ENCODE assay signal across 9 cellular contexts in the genomic region with DNA sequence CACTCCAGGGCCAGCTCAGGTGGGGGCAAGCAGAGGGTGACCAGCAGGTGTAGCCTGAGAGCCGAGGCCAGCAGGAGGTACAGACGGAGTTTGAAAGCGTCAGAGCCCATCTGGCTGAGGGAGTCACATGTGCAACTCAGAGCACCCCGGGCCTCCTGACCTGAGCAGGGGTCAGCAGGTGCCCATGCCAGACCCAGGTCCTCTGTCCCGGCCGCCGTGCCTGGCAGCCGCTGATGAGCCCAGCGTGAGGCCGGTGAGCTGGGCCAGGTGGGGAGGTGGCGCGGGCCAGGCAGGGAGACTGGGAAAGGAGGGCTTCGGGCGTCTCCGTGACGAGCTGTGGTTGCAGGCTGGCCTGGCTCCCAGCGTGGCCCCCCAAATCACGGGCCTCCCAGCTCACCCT.
DNase-seq lines count a peak whose midpoint lies in the region; ATAC-seq and TF ChIP-seq lines count a peak whose summit lies in the region.
"Had no signal": no experiment of that assay in that cellular context is flagged by ENCODE, and none has a peak within 500 bp of the region (broad histone marks: within the 10 kb centered on the region; RNA-seq: fewer than 3 reads in every experiment).

No MANE protein-coding gene starts in this region.

- TF ChIP-seq CTCF in Peyer's patch (IDR thresholded peaks at IDR 0.05) (no peak), heart right ventricle (IDR thresholded peaks at IDR 0.05) (no peak)

- H3K27ac ChIP-seq in Peyer's patch (peak overlapping the region in 3 of 4 donors; percentile 50 to 63 (median 59)), heart right ventricle (peak overlapping the region; percentile 5 to 94 (median 72))

- H3K36me3 ChIP-seq in H7 (replicated peaks; ENCODE audit: control insufficient read depth, insufficient read depth, low read length) (no peaks in the 10 kb centered on the region), Peyer's patch (no peaks in the 10 kb centered on the region), heart right ventricle (no peaks in the 10 kb centered on the region), MG63 (no peaks in the 10 kb centered on the region)

- peak in 5 of 8 donors; percentile 4 to 44 (median 7) for ATAC-seq in heart right ventricle
- peak; percentile 12 for ATAC-seq in sciatic nerve
- no peak for ATAC-seq in GM19324 (IDR thresholded peaks at IDR 0.05; ENCODE audit: low FRiP score, unreplicated experiment)

- H3K4me1 ChIP-seq in Peyer's patch (peaks cover 0 to 12% (median 6%) of the 10 kb centered on the region in 4 donors), heart right ventricle (peaks cover 13 to 67% (median 17%) of the 10 kb centered on the region in 9 donors)

- 80 to 84% methylated on average over 18 of the region's 18 CpGs for WGBS in heart right ventricle, 2 donors

- H3K27me3 ChIP-seq in H7 (ENCODE audit: control insufficient read depth, insufficient read depth, low read length) (no peaks in the 10 kb centered on the region), Peyer's patch (no peaks in the 10 kb centered on the region), heart right ventricle (no peaks in the 10 kb centered on the region), MG63 (no peaks in the 10 kb centered on the region)

- H3K9me3 ChIP-seq in Peyer's patch (no peaks in the 10 kb centered on the region), heart right ventricle (no peaks in the 10 kb centered on the region), MG63 (no peaks in the 10 kb centered on the region)

- intact Hi-C loops in heart right ventricle (cut with DNase I) (loop anchor here in 8 of 10 donors (2.0 to 10.0 kb wide), 6 partner anchors 28 to 136 kb away; a partner anchor contains a TSS), sciatic nerve (cut with DNase I) (no loop called here)

- DNase-seq in H7: peak; percentile 57
- no peak for DNase-seq in Peyer's patch
- no peak for DNase-seq in heart right ventricle
- no peak for DNase-seq in sciatic nerve (ENCODE audit: low spot score)
- DNase-seq in MG63: no peak
- DNase-seq in NCI-H2227 (lab: John Stamatoyannopoulos, UW; ENCODE audit: unreplicated experiment): no peak
- no peak for DNase-seq in NCI-H2029 treated with DMSO at 0.1 percent for 48 hours (lab: John Stamatoyannopoulos, UW)
- DNase-seq: NCI-H1694 treated with DMSO at 0.1 percent for 48 hours had no signal

- H3K4me3 ChIP-seq in H7 (ENCODE audit: insufficient read depth, low read depth, low read length) (no peak overlapping the region), Peyer's patch (no peak overlapping the region), heart right ventricle (peak overlapping the region in 4 of 10 donors; percentile 25 to 44 (median 36)), MG63 (no peak overlapping the region)

- TF ChIP-seq POLR2A in Peyer's patch (IDR thresholded peaks at IDR 0.05): no peak
